20 cellular contexts compared by ENCODE assay signal in the genomic region with DNA sequence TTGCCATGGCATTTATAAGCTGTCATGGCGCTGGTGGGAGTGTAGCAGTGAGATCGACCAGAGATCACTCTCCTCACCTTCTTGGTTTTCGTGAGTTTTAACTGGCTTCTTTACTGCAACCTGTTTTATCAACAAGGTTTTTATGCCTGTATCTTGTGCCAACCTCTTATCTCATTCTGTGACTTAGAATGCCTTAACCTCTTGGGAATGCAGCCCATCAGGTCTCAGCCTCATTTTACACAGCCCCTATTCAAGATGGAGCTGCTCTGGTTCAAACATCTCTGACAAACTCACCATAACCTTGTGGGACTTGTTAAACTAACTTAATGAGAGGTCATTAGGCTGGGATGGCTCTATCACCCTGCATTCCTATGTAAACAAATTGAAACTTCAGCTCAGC.
"Had no signal": no experiment of that assay in that cellular context is flagged by ENCODE, and none has a peak within 500 bp of the region (broad histone marks: within the 10 kb centered on the region; RNA-seq: fewer than 3 reads in every experiment).

No MANE protein-coding gene starts in this region.

- H3K27ac ChIP-seq: WERI-Rb-1 had no signal

- ATAC-seq: activated CD4-positive, alpha-beta T cell treated with anti-CD3 and anti-CD28 coated beads for 36 hours; activated CD8-positive, alpha-beta T cell treated with anti-CD3 and anti-CD28 coated beads for 36 hours; activated T-cell treated with anti-CD3 and anti-CD28 coated beads, Interleukin-2, amount 50 U/mL, for 72 hours; T-helper 17 cell had no signal

- H3K9me3 ChIP-seq: MG63 had no signal

- H3K4me3 ChIP-seq: MG63 had no signal

- DNase-seq: activated CD4-positive, alpha-beta T cell treated with anti-CD3 and anti-CD28 coated beads for 36 hours; activated CD8-positive, alpha-beta memory T cell treated with anti-CD3 and anti-CD28 coated beads, Interleukin-2, amount 50 U/mL, for 4 hours; activated CD8-positive, alpha-beta T cell treated with anti-CD3 and anti-CD28 coated beads for 36 hours; activated gamma-delta T cell treated with Interleukin-2 at 50 U/mL for 16 hours; activated naive CD4-positive, alpha-beta T cell treated with anti-CD3 and anti-CD28 coated beads, Interleukin-2, amount 10 ng/mL, durations not matched to agents 7 days and 5 days; activated naive CD8-positive, alpha-beta T cell treated with anti-CD3 and anti-CD28 coated beads for 36 hours; activated T-cell treated with anti-CD3 and anti-CD28 coated beads, Interleukin-2, amount 50 U/mL, for 72 hours; MG63; MV-4-11; NCI-H1092 treated with DMSO at 0.1 percent for 48 hours; NCI-H1694; NCI-H2029; NCI-H2107; NCI-H226; NCI-H526; NCI-H774; SIG-M5; T-helper 17 cell; T1000; WERI-Rb-1 had no signal

- H3K36me3 ChIP-seq: MG63, WERI-Rb-1 had no signal

- H3K27me3 ChIP-seq: MG63 had no signal
